Comparison of ENCODE assay signal across 3 cellular contexts in the genomic region with DNA sequence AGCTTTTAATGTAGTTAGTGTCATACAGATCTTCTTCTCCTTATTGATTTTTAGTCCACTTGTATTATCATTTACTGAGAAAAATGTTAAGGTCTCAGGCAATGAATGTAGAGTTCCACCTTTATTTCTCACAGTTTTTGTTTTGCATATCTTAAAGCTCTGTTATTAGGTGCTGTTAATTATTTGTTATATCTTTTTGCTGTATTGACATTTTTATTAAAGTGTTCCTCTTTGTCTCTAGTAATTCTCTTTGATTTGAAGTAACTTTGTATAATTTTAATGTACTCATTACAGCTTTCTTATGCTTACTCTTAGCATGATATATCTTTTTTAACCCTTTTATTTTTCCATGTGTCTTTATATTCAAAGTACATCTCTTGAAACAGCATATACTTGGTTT.
A peak's percentile ranks its signal among the peaks of the same experiment; 100 is the strongest.
TF ChIP-seq lines count a peak whose summit lies in the region.

No MANE protein-coding gene starts in this region.

TF ChIP-seq in A549, 52 proteins besides CTCF, POLR2A, EP300 and RAD21:
- TF ChIP-seq MAFK (IDR thresholded peaks at IDR 0.05; ENCODE audit: partially characterized antibody) (peak; percentile 87), MAZ (IDR thresholded peaks at IDR 0.05; ENCODE audit: borderline replicate concordance, low read depth, low read length) (no peak)

TF ChIP-seq in IMR-90, 13 proteins besides CTCF, POLR2A, EP300 and RAD21:
- no peak for TF ChIP-seq BHLHE40 (IDR thresholded peaks at IDR 0.05; ENCODE audit: low read depth, low read length)
- no peak for TF ChIP-seq SMC3 (IDR thresholded peaks at IDR 0.05; ENCODE audit: low read depth, low read length)
- TF ChIP-seq CEBPB (IDR thresholded peaks at IDR 0.05; ENCODE audit: low read depth, low read length): no peak
- peak; percentile 62 for TF ChIP-seq MAFK (IDR thresholded peaks at IDR 0.05; ENCODE audit: low read depth, low read length)
- TF ChIP-seq MAZ (IDR thresholded peaks at IDR 0.05; ENCODE audit: borderline replicate concordance, low read depth, low read length): no peak

TF ChIP-seq in WTC11, 78 proteins besides CTCF, POLR2A, EP300 and RAD21:
- TF ChIP-seq TEAD4 (CRISPR knock-in tag; IDR thresholded peaks at IDR 0.05) (no peak), ZNF232 (CRISPR knock-in tag; IDR thresholded peaks at IDR 0.05) (no peak), GABPB1 (CRISPR knock-in tag; IDR thresholded peaks at IDR 0.05) (no peak), SP1 (CRISPR knock-in tag; conservative IDR thresholded peaks at IDR 0.05) (no peak), ATF2 (CRISPR knock-in tag; IDR thresholded peaks at IDR 0.05; ENCODE audit: borderline replicate concordance, low read depth) (no peak), TP53 (CRISPR knock-in tag; IDR thresholded peaks at IDR 0.05) (no peak), ERG (CRISPR knock-in tag; IDR thresholded peaks at IDR 0.05) (no peak), NR1H2 (CRISPR knock-in tag; IDR thresholded peaks at IDR 0.05) (no peak), ZNF138 (CRISPR knock-in tag; conservative IDR thresholded peaks at IDR 0.05) (no peak), ZNF396 (CRISPR knock-in tag; IDR thresholded peaks at IDR 0.05; ENCODE audit: borderline replicate concordance) (no peak), ZNF423 (CRISPR knock-in tag; IDR thresholded peaks at IDR 0.05) (no peak), FOXP1 (CRISPR knock-in tag; IDR thresholded peaks at IDR 0.05; ENCODE audit: borderline replicate concordance) (no peak), E2F4 (CRISPR knock-in tag; IDR thresholded peaks at IDR 0.05; ENCODE audit: borderline replicate concordance, low read depth) (no peak)
- TF ChIP-seq, protein P1, sequence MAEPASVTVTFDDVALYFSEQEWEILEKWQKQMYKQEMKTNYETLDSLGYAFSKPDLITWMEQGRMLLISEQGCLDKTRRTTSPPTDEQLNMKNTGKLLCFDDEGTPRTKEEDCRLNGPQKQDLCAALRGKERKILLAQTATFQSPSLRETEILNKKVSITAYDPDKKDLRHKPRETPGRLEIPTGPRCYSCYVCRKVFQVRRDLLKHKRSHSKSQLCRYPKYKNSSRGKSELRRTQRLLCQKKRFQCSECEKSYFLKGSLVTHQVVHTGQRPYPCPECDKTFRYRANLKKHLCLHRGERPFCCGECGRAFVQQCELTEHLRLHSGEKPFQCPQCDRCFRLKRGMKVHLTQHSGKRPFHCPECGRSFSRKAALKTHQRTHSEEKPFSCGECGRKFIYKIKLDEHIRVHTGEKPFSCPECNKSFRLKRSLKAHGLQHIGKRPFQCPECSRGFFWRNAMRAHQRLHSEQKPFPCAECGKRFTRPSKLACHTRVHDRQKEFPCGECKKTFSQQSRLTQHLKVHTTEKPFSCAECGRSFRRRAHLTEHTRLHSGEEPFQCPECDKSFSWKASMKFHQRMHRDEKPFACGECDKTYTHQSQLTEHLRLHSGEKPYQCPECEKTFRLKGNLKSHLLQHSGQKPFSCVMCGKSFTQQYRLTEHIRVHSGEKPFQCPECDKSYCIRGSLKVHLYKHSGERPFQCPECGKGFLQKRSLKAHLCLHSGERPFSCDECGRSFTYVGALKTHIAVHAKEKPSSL (CRISPR knock-in tag; conservative IDR thresholded peaks at IDR 0.05): no peak
- TF ChIP-seq, protein P2, sequence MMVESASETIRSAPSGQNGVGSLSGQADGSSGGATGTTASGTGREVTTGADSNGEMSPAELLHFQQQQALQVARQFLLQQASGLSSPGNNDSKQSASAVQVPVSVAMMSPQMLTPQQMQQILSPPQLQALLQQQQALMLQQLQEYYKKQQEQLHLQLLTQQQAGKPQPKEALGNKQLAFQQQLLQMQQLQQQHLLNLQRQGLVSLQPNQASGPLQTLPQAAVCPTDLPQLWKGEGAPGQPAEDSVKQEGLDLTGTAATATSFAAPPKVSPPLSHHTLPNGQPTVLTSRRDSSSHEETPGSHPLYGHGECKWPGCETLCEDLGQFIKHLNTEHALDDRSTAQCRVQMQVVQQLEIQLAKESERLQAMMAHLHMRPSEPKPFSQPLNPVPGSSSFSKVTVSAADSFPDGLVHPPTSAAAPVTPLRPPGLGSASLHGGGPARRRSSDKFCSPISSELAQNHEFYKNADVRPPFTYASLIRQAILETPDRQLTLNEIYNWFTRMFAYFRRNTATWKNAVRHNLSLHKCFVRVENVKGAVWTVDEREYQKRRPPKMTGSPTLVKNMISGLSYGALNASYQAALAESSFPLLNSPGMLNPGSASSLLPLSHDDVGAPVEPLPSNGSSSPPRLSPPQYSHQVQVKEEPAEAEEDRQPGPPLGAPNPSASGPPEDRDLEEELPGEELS (CRISPR knock-in tag; IDR thresholded peaks at IDR 0.05): no peak
- TF ChIP-seq, protein P3, sequence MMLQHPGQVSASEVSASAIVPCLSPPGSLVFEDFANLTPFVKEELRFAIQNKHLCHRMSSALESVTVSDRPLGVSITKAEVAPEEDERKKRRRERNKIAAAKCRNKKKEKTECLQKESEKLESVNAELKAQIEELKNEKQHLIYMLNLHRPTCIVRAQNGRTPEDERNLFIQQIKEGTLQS (CRISPR knock-in tag; conservative IDR thresholded peaks at IDR 0.05): no peak
- TF ChIP-seq, protein P4, sequence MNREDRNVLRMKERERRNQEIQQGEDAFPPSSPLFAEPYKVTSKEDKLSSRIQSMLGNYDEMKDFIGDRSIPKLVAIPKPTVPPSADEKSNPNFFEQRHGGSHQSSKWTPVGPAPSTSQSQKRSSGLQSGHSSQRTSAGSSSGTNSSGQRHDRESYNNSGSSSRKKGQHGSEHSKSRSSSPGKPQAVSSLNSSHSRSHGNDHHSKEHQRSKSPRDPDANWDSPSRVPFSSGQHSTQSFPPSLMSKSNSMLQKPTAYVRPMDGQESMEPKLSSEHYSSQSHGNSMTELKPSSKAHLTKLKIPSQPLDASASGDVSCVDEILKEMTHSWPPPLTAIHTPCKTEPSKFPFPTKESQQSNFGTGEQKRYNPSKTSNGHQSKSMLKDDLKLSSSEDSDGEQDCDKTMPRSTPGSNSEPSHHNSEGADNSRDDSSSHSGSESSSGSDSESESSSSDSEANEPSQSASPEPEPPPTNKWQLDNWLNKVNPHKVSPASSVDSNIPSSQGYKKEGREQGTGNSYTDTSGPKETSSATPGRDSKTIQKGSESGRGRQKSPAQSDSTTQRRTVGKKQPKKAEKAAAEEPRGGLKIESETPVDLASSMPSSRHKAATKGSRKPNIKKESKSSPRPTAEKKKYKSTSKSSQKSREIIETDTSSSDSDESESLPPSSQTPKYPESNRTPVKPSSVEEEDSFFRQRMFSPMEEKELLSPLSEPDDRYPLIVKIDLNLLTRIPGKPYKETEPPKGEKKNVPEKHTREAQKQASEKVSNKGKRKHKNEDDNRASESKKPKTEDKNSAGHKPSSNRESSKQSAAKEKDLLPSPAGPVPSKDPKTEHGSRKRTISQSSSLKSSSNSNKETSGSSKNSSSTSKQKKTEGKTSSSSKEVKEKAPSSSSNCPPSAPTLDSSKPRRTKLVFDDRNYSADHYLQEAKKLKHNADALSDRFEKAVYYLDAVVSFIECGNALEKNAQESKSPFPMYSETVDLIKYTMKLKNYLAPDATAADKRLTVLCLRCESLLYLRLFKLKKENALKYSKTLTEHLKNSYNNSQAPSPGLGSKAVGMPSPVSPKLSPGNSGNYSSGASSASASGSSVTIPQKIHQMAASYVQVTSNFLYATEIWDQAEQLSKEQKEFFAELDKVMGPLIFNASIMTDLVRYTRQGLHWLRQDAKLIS (CRISPR knock-in tag; IDR thresholded peaks at IDR 0.05; ENCODE audit: borderline replicate concordance): no peak
- TF ChIP-seq, protein P5, sequence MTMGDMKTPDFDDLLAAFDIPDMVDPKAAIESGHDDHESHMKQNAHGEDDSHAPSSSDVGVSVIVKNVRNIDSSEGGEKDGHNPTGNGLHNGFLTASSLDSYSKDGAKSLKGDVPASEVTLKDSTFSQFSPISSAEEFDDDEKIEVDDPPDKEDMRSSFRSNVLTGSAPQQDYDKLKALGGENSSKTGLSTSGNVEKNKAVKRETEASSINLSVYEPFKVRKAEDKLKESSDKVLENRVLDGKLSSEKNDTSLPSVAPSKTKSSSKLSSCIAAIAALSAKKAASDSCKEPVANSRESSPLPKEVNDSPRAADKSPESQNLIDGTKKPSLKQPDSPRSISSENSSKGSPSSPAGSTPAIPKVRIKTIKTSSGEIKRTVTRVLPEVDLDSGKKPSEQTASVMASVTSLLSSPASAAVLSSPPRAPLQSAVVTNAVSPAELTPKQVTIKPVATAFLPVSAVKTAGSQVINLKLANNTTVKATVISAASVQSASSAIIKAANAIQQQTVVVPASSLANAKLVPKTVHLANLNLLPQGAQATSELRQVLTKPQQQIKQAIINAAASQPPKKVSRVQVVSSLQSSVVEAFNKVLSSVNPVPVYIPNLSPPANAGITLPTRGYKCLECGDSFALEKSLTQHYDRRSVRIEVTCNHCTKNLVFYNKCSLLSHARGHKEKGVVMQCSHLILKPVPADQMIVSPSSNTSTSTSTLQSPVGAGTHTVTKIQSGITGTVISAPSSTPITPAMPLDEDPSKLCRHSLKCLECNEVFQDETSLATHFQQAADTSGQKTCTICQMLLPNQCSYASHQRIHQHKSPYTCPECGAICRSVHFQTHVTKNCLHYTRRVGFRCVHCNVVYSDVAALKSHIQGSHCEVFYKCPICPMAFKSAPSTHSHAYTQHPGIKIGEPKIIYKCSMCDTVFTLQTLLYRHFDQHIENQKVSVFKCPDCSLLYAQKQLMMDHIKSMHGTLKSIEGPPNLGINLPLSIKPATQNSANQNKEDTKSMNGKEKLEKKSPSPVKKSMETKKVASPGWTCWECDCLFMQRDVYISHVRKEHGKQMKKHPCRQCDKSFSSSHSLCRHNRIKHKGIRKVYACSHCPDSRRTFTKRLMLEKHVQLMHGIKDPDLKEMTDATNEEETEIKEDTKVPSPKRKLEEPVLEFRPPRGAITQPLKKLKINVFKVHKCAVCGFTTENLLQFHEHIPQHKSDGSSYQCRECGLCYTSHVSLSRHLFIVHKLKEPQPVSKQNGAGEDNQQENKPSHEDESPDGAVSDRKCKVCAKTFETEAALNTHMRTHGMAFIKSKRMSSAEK (CRISPR knock-in tag; IDR thresholded peaks at IDR 0.05; ENCODE audit: borderline replicate concordance): no peak
